Comparison of ENCODE assay signal across 10 cellular contexts in genomic region chr9:89467278-89467625, GRCh38. TPM values are rescaled to one million over a fixed set of nuclear protein-coding genes. Genes with fewer than 3 reads are reported as not detected.
DNase-seq lines count a peak whose midpoint lies in the region; ATAC-seq and TF ChIP-seq lines count a peak whose summit lies in the region.
"Had no signal": no experiment of that assay in that cellular context is flagged by ENCODE, and none has a peak within 500 bp of the region (broad histone marks: within the 10 kb centered on the region; RNA-seq: fewer than 3 reads in every experiment).

No MANE protein-coding gene starts in this region.

- H3K36me3 ChIP-seq in CD4-positive, alpha-beta memory T cell (ENCODE audit: insufficient read depth, low read length) = peaks cover 4% of the 10 kb centered on the region
- no peaks in the 10 kb centered on the region; the same call in 1 of the 2 replicates for H3K36me3 ChIP-seq in MM.1S (replicated peaks; ENCODE audit: insufficient read depth, low read length)
- H3K36me3 ChIP-seq: left ventricle myocardium inferior had no signal

- peak overlapping the region; percentile 73 for H3K27ac ChIP-seq in CD4-positive, alpha-beta memory T cell (ENCODE audit: low read depth, low read length)
- H3K27ac ChIP-seq in MM.1S (ENCODE audit: low read length) = no peak overlapping the region
- H3K27ac ChIP-seq: left ventricle myocardium inferior had no signal

- intact Hi-C loops in CD4-positive, alpha-beta memory T cell (cut with micrococcal nuclease) = loop anchor here (10.0 kb wide), 1 partner anchor 152 kb away; the partner anchor contains the start of genes CKS2 and SECISBP2
- intact Hi-C loops in left cardiac atrium (cut with DNase I) = no loop called here

- peaks cover 100% of the 10 kb centered on the region for H3K4me1 ChIP-seq in CD4-positive, alpha-beta memory T cell (ENCODE audit: insufficient read depth, low read length)
- peaks cover 27% of the 10 kb centered on the region for H3K4me1 ChIP-seq in MM.1S (ENCODE audit: low read length)
- H3K4me1 ChIP-seq: left ventricle myocardium inferior had no signal

- H3K4me2 ChIP-seq in MM.1S (ENCODE audit: low read depth, low read length) = no peak overlapping the region

- DNase-seq in CD4-positive, alpha-beta memory T cell = peak in 2 of 5 donors; percentile 39 to 44
- peak; percentile 49 for DNase-seq in central memory CD4-positive, alpha-beta T cell
- no peak for DNase-seq in stimulated activated CD4-positive, alpha-beta T cell treated with anti-CD3 and anti-CD28 coated beads, Interleukin-12 subunit alpha, Interleukin-12 subunit beta, amount 100 ng/mL, for 4 hours
- DNase-seq in MM.1S (no peak), left cardiac atrium (no peak), foreskin fibroblast (no peak)
- DNase-seq: left ventricle myocardium inferior, NCI-H1417 treated with DMSO at 0.1 percent for 48 hours had no signal

- H3K27me3 ChIP-seq in CD4-positive, alpha-beta memory T cell (ENCODE audit: insufficient read depth, low read length) = no peaks in the 10 kb centered on the region
- H3K27me3 ChIP-seq in MM.1S (replicated peaks; ENCODE audit: insufficient read depth, low read length) = no peaks in the 10 kb centered on the region

- no peaks in the 10 kb centered on the region for H3K9me3 ChIP-seq in CD4-positive, alpha-beta memory T cell (ENCODE audit: control insufficient read depth in 1 of 2, low read length in 2 of 2)
- H3K9me3 ChIP-seq in MM.1S (replicated peaks; ENCODE audit: insufficient read depth, low read length) = no peaks in the 10 kb centered on the region
- H3K9me3 ChIP-seq: left ventricle myocardium inferior had no signal

- H4K20me1 ChIP-seq in MM.1S (ENCODE audit: insufficient read depth, low read length) = peaks cover 63% of the 10 kb centered on the region

- peak overlapping the region; percentile 78 to 93 (median 84) for H3K4me3 Mint-ChIP-seq in CD4-positive, alpha-beta memory T cell

- H3K9ac ChIP-seq in MM.1S (ENCODE audit: low read length) = no peak overlapping the region

- peaks cover 41 to 54% of the 10 kb centered on the region in 2 donors for H3K36me3 Mint-ChIP-seq in CD4-positive, alpha-beta memory T cell

- H3K4me3 ChIP-seq in CD4-positive, alpha-beta memory T cell (ENCODE audit: low read length in 2 of 2) = peak overlapping the region; percentile 5 to 56
- H3K4me3 ChIP-seq in MM.1S (ENCODE audit: low read length) (no peak overlapping the region), foreskin fibroblast (ENCODE audit: low read depth in 1 of 2, low read length in 2 of 2) (no peak overlapping the region)
- H3K4me3 ChIP-seq: left ventricle myocardium inferior had no signal

- H2AFZ ChIP-seq in MM.1S (ENCODE audit: low read length) = no peak overlapping the region

- peaks cover 100% of the 10 kb centered on the region for H3K79me2 ChIP-seq in MM.1S (ENCODE audit: low read length)

- peak overlapping the region; percentile 92 to 100 (median 96) for H3K27ac Mint-ChIP-seq in CD4-positive, alpha-beta memory T cell

- no peaks in the 10 kb centered on the region for H3K9me2 ChIP-seq in MM.1S (replicated peaks; ENCODE audit: insufficient read depth, low read length)

- ATAC-seq in GM21367 (IDR thresholded peaks at IDR 0.05; ENCODE audit: unreplicated experiment) (peak; percentile 3), HG03280 (IDR thresholded peaks at IDR 0.05; ENCODE audit: unreplicated experiment) (peak; percentile 7), left cardiac atrium (no peak)

- CTCF ChIA-PET in CD4-positive, alpha-beta memory T cell (lab: Charles Lee; ENCODE audit: partially characterized antibody) = interaction anchor here (1.3 to 5.0 kb wide), 4 partner anchors 9 to 82 kb away, joined by 3 to 21 read pairs (median 4); no protein-coding TSS in a partner anchor

- peaks cover 0 to 2% (median 0%) of the 10 kb centered on the region in 8 donors for H3K9me3 Mint-ChIP-seq in CD4-positive, alpha-beta memory T cell

- H3K4me1 Mint-ChIP-seq in CD4-positive, alpha-beta memory T cell = peaks cover 84 to 100% (median 94%) of the 10 kb centered on the region in 4 donors

- TF ChIP-seq CTCF in MM.1S (IDR thresholded peaks at IDR 0.05; ENCODE audit: low read length) (no peak), foreskin fibroblast (IDR thresholded peaks at IDR 0.05; ENCODE audit: low read depth, low read length) (no peak)

- POLR2A ChIA-PET in CD4-positive, alpha-beta memory T cell (lab: Charles Lee; ENCODE audit: partially characterized antibody) = interaction anchor here (0.7 to 26.8 kb wide), 18 partner anchors 7 to 82 kb away, joined by 3 to 609 read pairs (median 5); no protein-coding TSS in a partner anchor

- H3F3A ChIP-seq in MM.1S (ENCODE audit: insufficient read depth, low read length) = no peaks in the 10 kb centered on the region

- no peaks in the 10 kb centered on the region for H3K27me3 Mint-ChIP-seq in CD4-positive, alpha-beta memory T cell

RNA-seq across cellular contexts. Expression of gene SEMA4D, which starts 30.7 kb away (rescaled TPM):
- total RNA-seq in CD4-positive, alpha-beta memory T cell = 100 to 1,000 TPM; 393 to 410 TPM
- polyA plus RNA-seq in CD4-positive, alpha-beta memory T cell = 100 to 1,000 TPM in 1 of 2 donors, 10 to 100 TPM in 1; 49.5 to 166 TPM
- 10 to 100 TPM; 17.5 to 22.4 TPM for total RNA-seq in left cardiac atrium

Comparison
In these comparisons a context has a peak if more than half of its experiments do, and no peak if none do; other contexts are left out.
1. H3K4me3 ChIP-seq: peak in CD4-positive, alpha-beta memory T cell (2 of 2); none in MM.1S (single experiment) and foreskin fibroblast (0 of 2).
2. ATAC-seq: peak in GM21367 (single experiment) and HG03280 (single experiment); none in left cardiac atrium (0 of 2).
3. RNA of gene SEMA4D, which starts 30.7 kb away (total RNA-seq): 393 to 410 TPM in CD4-positive, alpha-beta memory T cell; 17.5 to 22.4 TPM in left cardiac atrium; every median in the first group is over 10 times any median in the second.